14 cellular contexts compared by ENCODE assay signal in the genomic region with DNA sequence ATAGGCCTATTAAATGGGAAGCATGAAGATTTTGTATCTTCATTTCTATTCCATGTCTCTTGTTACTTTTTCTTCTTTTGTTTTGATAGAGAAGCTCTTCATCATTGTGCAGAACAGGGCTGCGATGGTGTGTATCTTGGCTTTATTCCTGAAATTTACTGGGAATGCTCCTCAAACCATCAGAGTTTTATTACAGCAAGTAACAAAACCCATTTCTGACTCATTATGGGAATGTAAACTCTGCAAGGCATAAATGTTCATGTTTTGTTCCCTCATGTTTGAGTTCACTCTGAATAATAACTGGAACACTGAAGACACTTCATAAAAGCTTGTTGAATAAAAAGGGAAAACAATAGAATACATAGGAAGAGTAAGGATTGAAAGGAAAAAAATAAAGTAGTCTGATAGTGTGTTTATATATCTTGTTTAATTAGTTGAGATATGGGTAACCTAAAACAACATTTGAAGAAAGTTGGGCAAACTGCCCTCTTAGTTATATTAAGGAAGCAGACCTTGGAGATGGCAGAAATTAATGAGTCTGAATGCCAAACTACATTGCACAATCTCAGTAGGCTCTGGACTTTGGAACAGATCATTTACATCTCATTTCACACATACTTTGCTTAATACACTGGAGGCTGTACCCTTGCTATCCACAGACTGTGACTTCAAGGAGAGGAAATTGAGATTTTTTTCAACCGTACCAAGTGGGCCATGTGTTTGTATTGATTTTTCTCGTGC.
A peak's percentile ranks its signal among the peaks of the same experiment; 100 is the strongest.
DNase-seq lines count a peak whose midpoint lies in the region; ATAC-seq and TF ChIP-seq lines count a peak whose summit lies in the region.
"Had no signal": no experiment of that assay in that cellular context is flagged by ENCODE, and none has a peak within 500 bp of the region (broad histone marks: within the 10 kb centered on the region; RNA-seq: fewer than 3 reads in every experiment).

No MANE protein-coding gene starts in this region.

- H3K4me3 ChIP-seq in GM23338 = no peak overlapping the region
- H3K4me3 ChIP-seq: cardiac muscle cell had no signal

- no peak for ATAC-seq in HG02610 (IDR thresholded peaks at IDR 0.05; ENCODE audit: unreplicated experiment)
- no peak for ATAC-seq in GM23338
- ATAC-seq: T-helper 17 cell had no signal

- H3K9me3 Mint-ChIP-seq in GM23338 = peaks cover 28% of the 10 kb centered on the region; the same call in 2 of the 3 replicates
- H3K9me3 Mint-ChIP-seq: activated CD4-positive, alpha-beta T cell treated with anti-CD3 and anti-CD28 coated beads, Interleukin-2, amount 10 ng/mL, durations not matched to agents 24 days and 14 days; activated T-helper 2 cell treated with anti-CD3 and anti-CD28 coated beads, Interferon-gamma antibody, Interleukin-2, Interleukin-4, amounts not matched to agents 10 μg/mL and 5 μg/mL and 100 μg/mL, durations not matched to agents 14 hours and 24 hours and 36 hours had no signal

- no peak overlapping the region for H2AFZ ChIP-seq in GM23338

- no peak overlapping the region for H3K27ac Mint-ChIP-seq in GM23338
- H3K27ac Mint-ChIP-seq: activated CD4-positive, alpha-beta T cell treated with anti-CD3 and anti-CD28 coated beads, Interleukin-2, amount 10 ng/mL, durations not matched to agents 24 days and 14 days; activated T-helper 2 cell treated with anti-CD3 and anti-CD28 coated beads, Interferon-gamma antibody, Interleukin-2, Interleukin-4, amounts not matched to agents 10 μg/mL and 5 μg/mL and 100 μg/mL, durations not matched to agents 14 hours and 24 hours and 36 hours; T-helper 17 cell had no signal

- H3K36me3 ChIP-seq in GM23338 (ENCODE audit: insufficient read depth) = no peaks in the 10 kb centered on the region
- H3K36me3 ChIP-seq: cardiac muscle cell had no signal

- no peak overlapping the region for H3K4me2 ChIP-seq in GM23338

- no peak overlapping the region for H3K4me3 Mint-ChIP-seq in GM23338
- H3K4me3 Mint-ChIP-seq: activated CD4-positive, alpha-beta T cell treated with anti-CD3 and anti-CD28 coated beads, Interleukin-2, amount 10 ng/mL, durations not matched to agents 24 days and 14 days; T-helper 17 cell had no signal

- no peaks in the 10 kb centered on the region for H3F3A ChIP-seq in GM23338 (replicated peaks; ENCODE audit: low read depth)

- TF ChIP-seq CTCF in GM23338 (conservative IDR thresholded peaks at IDR 0.05; ENCODE audit: low read depth in 2 of 2) = no peak

- no peak overlapping the region for H3K27ac ChIP-seq in GM23338 (ENCODE audit: low read depth)
- H3K27ac ChIP-seq: cardiac muscle cell had no signal

- H3K79me2 ChIP-seq in GM23338 (replicated peaks; ENCODE audit: insufficient read depth) = no peaks in the 10 kb centered on the region

- no peaks in the 10 kb centered on the region for H3K9me2 ChIP-seq in GM23338 (ENCODE audit: insufficient read depth)

- no peaks in the 10 kb centered on the region for H3K27me3 Mint-ChIP-seq in GM23338 (ENCODE audit: insufficient read depth, low read depth, poor library complexity)
- H3K27me3 Mint-ChIP-seq: activated CD4-positive, alpha-beta T cell treated with anti-CD3 and anti-CD28 coated beads, Interleukin-2, amount 10 ng/mL, durations not matched to agents 24 days and 14 days; T-helper 17 cell had no signal

- no peaks in the 10 kb centered on the region for H3K27me3 ChIP-seq in GM23338 (ENCODE audit: insufficient read depth)
- H3K27me3 ChIP-seq: cardiac muscle cell had no signal

- H3K4me1 ChIP-seq in GM23338 (ENCODE audit: insufficient read depth) = no peaks in the 10 kb centered on the region

- DNase-seq in NCI-H345 (lab: John Stamatoyannopoulos, UW) = peak; percentile 3
- DNase-seq in NCI-H345 treated with DMSO at 0.1 percent for 48 hours (lab: John Stamatoyannopoulos, UW; ENCODE audit: unreplicated experiment) = no peak
- DNase-seq in dermis blood vessel endothelial cell = peak; percentile 82
- peak; percentile 44 for DNase-seq in left kidney (ENCODE audit: low read depth, low spot score)
- peak; percentile 39 for DNase-seq in smooth muscle cell of the brain vasculature (ENCODE audit: low read depth, low spot score)
- no peak for DNase-seq in occipital lobe (lab: John Stamatoyannopoulos, UW)
- no peak for DNase-seq in GM23338 (ENCODE audit: low spot score)
- DNase-seq: activated CD4-positive, alpha-beta T cell treated with anti-CD3 and anti-CD28 coated beads, Interleukin-2, amount 10 ng/mL, durations not matched to agents 24 days and 14 days; NCI-H2081 treated with DMSO at 0.1 percent for 48 hours; nucleus accumbens; T-helper 17 cell had no signal

- no peaks in the 10 kb centered on the region for H3K36me3 Mint-ChIP-seq in GM23338 (ENCODE audit: low read depth)

- H3K4me1 Mint-ChIP-seq in GM23338 = no peaks in the 10 kb centered on the region; the same call in 2 of the 3 replicates
- H3K4me1 Mint-ChIP-seq: activated CD4-positive, alpha-beta T cell treated with anti-CD3 and anti-CD28 coated beads, Interleukin-2, amount 10 ng/mL, durations not matched to agents 24 days and 14 days; T-helper 17 cell had no signal

- H4K20me1 ChIP-seq in GM23338 (replicated peaks; ENCODE audit: insufficient read depth) = no peaks in the 10 kb centered on the region

TF ChIP-seq in GM23338, 12 proteins besides CTCF, POLR2A, EP300 and RAD21:
- no peak for TF ChIP-seq EZH2 (IDR thresholded peaks at IDR 0.05; ENCODE audit: low read depth, unreplicated experiment)
- TF ChIP-seq ZNF114 (CRISPR knock-in tag; IDR thresholded peaks at IDR 0.05) = no peak
- no peak for TF ChIP-seq STAT1 (IDR thresholded peaks at IDR 0.05; ENCODE audit: unreplicated experiment)
- TF ChIP-seq ZNF331 (CRISPR knock-in tag; IDR thresholded peaks at IDR 0.05; ENCODE audit: low read depth) = no peak
- no peak for TF ChIP-seq EZH2phosphoT487 (IDR thresholded peaks at IDR 0.05; ENCODE audit: unreplicated experiment)
- TF ChIP-seq, protein P1, sequence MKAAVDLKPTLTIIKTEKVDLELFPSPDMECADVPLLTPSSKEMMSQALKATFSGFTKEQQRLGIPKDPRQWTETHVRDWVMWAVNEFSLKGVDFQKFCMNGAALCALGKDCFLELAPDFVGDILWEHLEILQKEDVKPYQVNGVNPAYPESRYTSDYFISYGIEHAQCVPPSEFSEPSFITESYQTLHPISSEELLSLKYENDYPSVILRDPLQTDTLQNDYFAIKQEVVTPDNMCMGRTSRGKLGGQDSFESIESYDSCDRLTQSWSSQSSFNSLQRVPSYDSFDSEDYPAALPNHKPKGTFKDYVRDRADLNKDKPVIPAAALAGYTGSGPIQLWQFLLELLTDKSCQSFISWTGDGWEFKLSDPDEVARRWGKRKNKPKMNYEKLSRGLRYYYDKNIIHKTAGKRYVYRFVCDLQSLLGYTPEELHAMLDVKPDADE (IDR thresholded peaks at IDR 0.05) = no peak
- TF ChIP-seq CREB1 (CRISPR knock-in tag; IDR thresholded peaks at IDR 0.05; ENCODE audit: low read depth) = no peak

Comparison
In these comparisons a context has a peak if more than half of its experiments do, and no peak if none do; other contexts are left out.
1. DNase-seq: peak in NCI-H345 (single experiment), dermis blood vessel endothelial cell (single experiment), left kidney (single experiment) and smooth muscle cell of the brain vasculature (single experiment); none in NCI-H345 treated with DMSO at 0.1 percent for 48 hours (single experiment), occipital lobe (single experiment) and GM23338 (single experiment).